ENCODE assay signal across 17 cellular contexts in the genomic region with DNA sequence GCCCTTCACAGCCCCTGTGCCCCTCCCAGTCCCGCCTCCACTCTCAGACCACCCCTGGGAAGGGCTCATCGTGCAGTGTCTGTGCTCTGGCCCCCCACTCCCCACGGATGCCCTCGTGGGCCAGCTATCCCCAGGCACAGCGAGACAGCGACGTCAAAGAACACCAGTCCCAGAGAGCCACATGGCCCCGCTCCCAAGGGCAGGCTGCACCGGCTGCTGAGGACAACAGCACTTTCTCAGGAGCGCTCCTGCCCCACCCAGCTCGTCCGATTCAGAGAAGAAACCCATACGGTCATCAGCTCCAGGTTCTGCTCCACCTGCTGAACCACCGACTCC. TPM values are rescaled to one million over a fixed set of nuclear protein-coding genes. Genes with fewer than 3 reads are reported as not detected.
DNase-seq lines count a peak whose midpoint lies in the region; ATAC-seq and TF ChIP-seq lines count a peak whose summit lies in the region.
"Had no signal": no experiment of that assay in that cellular context is flagged by ENCODE, and none has a peak within 500 bp of the region (broad histone marks: within the 10 kb centered on the region; RNA-seq: fewer than 3 reads in every experiment).

No MANE protein-coding gene starts in this region.

- H3K36me3 ChIP-seq in MM.1S (replicated peaks; ENCODE audit: insufficient read depth, low read length) (no peaks in the 10 kb centered on the region), body of pancreas (replicated peaks in 1 of 2; ENCODE audit: insufficient read depth in 1 of 2, low read depth in 2 of 2) (peaks cover 0 to 7% of the 10 kb centered on the region in 2 donors), PC-9 (ENCODE audit: low read depth) (peaks cover 9% of the 10 kb centered on the region)

- H3K27me3 ChIP-seq in MM.1S (replicated peaks; ENCODE audit: insufficient read depth, low read length) (no peaks in the 10 kb centered on the region), body of pancreas (no peaks in the 10 kb centered on the region), PC-9 (ENCODE audit: insufficient read depth, low read depth) (no peaks in the 10 kb centered on the region)
- H3K27me3 ChIP-seq: left lung had no signal

- peaks cover 69% of the 10 kb centered on the region for H3K4me1 Mint-ChIP-seq in activated CD4-positive, alpha-beta T cell treated with anti-CD3 and anti-CD28 coated beads for 36 hours
- peaks cover 67% of the 10 kb centered on the region for H3K4me1 Mint-ChIP-seq in activated naive CD4-positive, alpha-beta T cell treated with anti-CD3 and anti-CD28 coated beads, Interleukin-2, amount 50 U/mL, for 24 hours
- peaks cover 21% of the 10 kb centered on the region for H3K4me1 Mint-ChIP-seq in nephron progenitor cell

- H3K27ac Mint-ChIP-seq in activated CD4-positive, alpha-beta T cell treated with anti-CD3 and anti-CD28 coated beads for 36 hours: peak overlapping the region; percentile 93
- peak overlapping the region; percentile 92 for H3K27ac Mint-ChIP-seq in activated naive CD4-positive, alpha-beta T cell treated with anti-CD3 and anti-CD28 coated beads, Interleukin-2, amount 50 U/mL, for 24 hours
- H3K27ac Mint-ChIP-seq in nephron progenitor cell: peak overlapping the region; percentile 94
- H3K27ac Mint-ChIP-seq: HFFc6 had no signal

- H3K9ac ChIP-seq in MM.1S (ENCODE audit: low read length): no peak overlapping the region; the same call in 1 of the 2 replicates

- H3K79me2 ChIP-seq in MM.1S (ENCODE audit: low read length): peaks cover 19% of the 10 kb centered on the region
- peaks cover 16% of the 10 kb centered on the region for H3K79me2 ChIP-seq in PC-9 (ENCODE audit: low read depth)

- BruUV-seq in PC-9 (replicated peaks; lab: Mats Ljungman, UMichigan): no TSS peak

- no peak for ATAC-seq in activated CD4-positive, alpha-beta T cell treated with anti-CD3 and anti-CD28 coated beads for 36 hours
- no peak for ATAC-seq in body of pancreas
- ATAC-seq: left lung had no signal

- H3K4me3 Mint-ChIP-seq in activated CD4-positive, alpha-beta T cell treated with anti-CD3 and anti-CD28 coated beads for 36 hours: peak overlapping the region; percentile 62
- peak overlapping the region; percentile 72 for H3K4me3 Mint-ChIP-seq in activated naive CD4-positive, alpha-beta T cell treated with anti-CD3 and anti-CD28 coated beads, Interleukin-2, amount 50 U/mL, for 24 hours
- no peak overlapping the region for H3K4me3 Mint-ChIP-seq in nephron progenitor cell
- H3K4me3 Mint-ChIP-seq: HFFc6 had no signal

- no peak for DNase-seq in activated CD4-positive, alpha-beta T cell treated with anti-CD3 and anti-CD28 coated beads for 36 hours
- DNase-seq in activated CD4-positive, alpha-beta T cell treated with anti-CD3 and anti-CD28 coated beads, Interleukin-2, amount 50 U/mL, for 48 hours: no peak
- no peak for DNase-seq in MM.1S
- no peak for DNase-seq in nephron progenitor cell
- DNase-seq in NCI-H128 (lab: John Stamatoyannopoulos, UW; ENCODE audit: unreplicated experiment): no peak
- DNase-seq in body of pancreas: no peak
- DNase-seq in PC-9: no peak
- DNase-seq: activated gamma-delta T cell, HFFc6, KBM-7, left lung, NCI-H1436, NCI-H510A, OCI-M1, substantia nigra had no signal

- H3K4me2 ChIP-seq in MM.1S (ENCODE audit: low read depth, low read length) (peak overlapping the region; percentile 47), PC-9 (no peak overlapping the region)

- H4K20me1 ChIP-seq in MM.1S (ENCODE audit: insufficient read depth, low read length): no peaks in the 10 kb centered on the region
- H4K20me1 ChIP-seq in PC-9 (ENCODE audit: insufficient read depth): no peaks in the 10 kb centered on the region; the same call in none of the 2 replicates

- H3F3A ChIP-seq in MM.1S (ENCODE audit: insufficient read depth, low read length): 0 out of 2 replicates have a peak, but pooled peaks cover 4% of the 10 kb centered on the region
- H3F3A ChIP-seq in PC-9 (ENCODE audit: insufficient read depth, low read depth): peaks cover 23% of the 10 kb centered on the region; the same call in 1 of the 2 replicates

- H3K36me3 Mint-ChIP-seq in activated CD4-positive, alpha-beta T cell treated with anti-CD3 and anti-CD28 coated beads for 36 hours (ENCODE audit: low read depth): peaks cover 54% of the 10 kb centered on the region
- H3K36me3 Mint-ChIP-seq in activated naive CD4-positive, alpha-beta T cell treated with anti-CD3 and anti-CD28 coated beads, Interleukin-2, amount 50 U/mL, for 24 hours: peaks cover 10% of the 10 kb centered on the region
- H3K36me3 Mint-ChIP-seq in nephron progenitor cell (ENCODE audit: low read depth): peaks cover 43% of the 10 kb centered on the region

- no peaks in the 10 kb centered on the region for H3K27me3 Mint-ChIP-seq in activated CD4-positive, alpha-beta T cell treated with anti-CD3 and anti-CD28 coated beads for 36 hours
- no peaks in the 10 kb centered on the region for H3K27me3 Mint-ChIP-seq in activated naive CD4-positive, alpha-beta T cell treated with anti-CD3 and anti-CD28 coated beads, Interleukin-2, amount 50 U/mL, for 24 hours
- H3K27me3 Mint-ChIP-seq in nephron progenitor cell (ENCODE audit: low read depth, poor library complexity): peaks cover 5% of the 10 kb centered on the region
- H3K27me3 Mint-ChIP-seq: progenitor cell of endocrine pancreas had no signal

- CTCF ChIA-PET in activated CD4-positive, alpha-beta T cell treated with anti-CD3 and anti-CD28 coated beads for 36 hours (lab: Charles Lee): interaction anchor here (0.8 to 0.9 kb wide), 3 partner anchors 35 to 898 kb away, joined by 3 to 4 read pairs (median 3); a partner anchor contains a TSS
- CTCF ChIA-PET in PC-9 (lab: Charles Lee): no interaction called here

- whole genome bisulfite sequencing in body of pancreas, 2 donors: 81 to 85% methylated on average over 14 of the region's 14 CpGs

- H3K27ac ChIP-seq in MM.1S (ENCODE audit: low read length) (peak overlapping the region; percentile 43; the same call in 1 of the 2 replicates), body of pancreas (no peak overlapping the region), PC-9 (no peak overlapping the region)
- H3K27ac ChIP-seq: left lung had no signal

- no peak for TF ChIP-seq POLR2A in body of pancreas (IDR thresholded peaks at IDR 0.05)

- intact Hi-C loops in activated CD4-positive, alpha-beta T cell treated with anti-CD3 and anti-CD28 coated beads for 36 hours (cut with DNase I, micrococcal nuclease): loop anchor here (5.0 kb wide), 4 partner anchors 33 to 497 kb away; a partner anchor contains a TSS
- intact Hi-C loops in body of pancreas (cut with DNase I) (loop anchor here (5.0 kb wide), 2 partner anchors 67 to 87 kb away; no protein-coding TSS in a partner anchor), PC-9 (cut with micrococcal nuclease; ENCODE audit: unreplicated experiment) (no loop called here)

- H3K4me3 ChIP-seq in MM.1S (ENCODE audit: low read length) (no peak overlapping the region), body of pancreas (no peak overlapping the region), PC-9 (no peak overlapping the region)
- H3K4me3 ChIP-seq: left lung had no signal

- H3K9me2 ChIP-seq in MM.1S (replicated peaks; ENCODE audit: insufficient read depth, low read length) (no peaks in the 10 kb centered on the region), PC-9 (ENCODE audit: insufficient read depth) (no peaks in the 10 kb centered on the region)

- TF ChIP-seq CTCF in MM.1S (IDR thresholded peaks at IDR 0.05; ENCODE audit: low read length) (no peak), nephron progenitor cell (IDR thresholded peaks at IDR 0.05) (no peak), body of pancreas (IDR thresholded peaks at IDR 0.05) (no peak), PC-9 (conservative IDR thresholded peaks at IDR 0.05) (no peak)

- H3K9me3 ChIP-seq in MM.1S (replicated peaks; ENCODE audit: insufficient read depth, low read length) (no peaks in the 10 kb centered on the region), body of pancreas (no peaks in the 10 kb centered on the region), PC-9 (ENCODE audit: insufficient read depth, low read depth) (no peaks in the 10 kb centered on the region)
- H3K9me3 ChIP-seq: left lung had no signal

- POLR2A ChIA-PET in activated CD4-positive, alpha-beta T cell treated with anti-CD3 and anti-CD28 coated beads for 36 hours (lab: Charles Lee): no interaction called here
- POLR2A ChIA-PET in PC-9 (lab: Charles Lee; ENCODE audit: unreplicated experiment): no interaction called here

- H2AFZ ChIP-seq in MM.1S (ENCODE audit: low read length) (no peak overlapping the region), PC-9 (no peak overlapping the region)

- H3K9me3 Mint-ChIP-seq in activated CD4-positive, alpha-beta T cell treated with anti-CD3 and anti-CD28 coated beads for 36 hours (ENCODE audit: low read depth): no peaks in the 10 kb centered on the region
- no peaks in the 10 kb centered on the region for H3K9me3 Mint-ChIP-seq in activated naive CD4-positive, alpha-beta T cell treated with anti-CD3 and anti-CD28 coated beads, Interleukin-2, amount 50 U/mL, for 24 hours
- no peaks in the 10 kb centered on the region for H3K9me3 Mint-ChIP-seq in nephron progenitor cell
- H3K9me3 Mint-ChIP-seq: HFFc6 had no signal

- peaks cover 32% of the 10 kb centered on the region for H3K4me1 ChIP-seq in MM.1S (ENCODE audit: low read length)
- H3K4me1 ChIP-seq in body of pancreas: peaks cover 19% of the 10 kb centered on the region
- peaks cover 14% of the 10 kb centered on the region for H3K4me1 ChIP-seq in PC-9 (replicated peaks; ENCODE audit: insufficient read depth)

RNA-seq across cellular contexts. Expression of a gene that starts 4.8 kb away (rescaled TPM):
- total RNA-seq in activated CD4-positive, alpha-beta T cell treated with anti-CD3 and anti-CD28 coated beads for 36 hours: 10 to 100 TPM; 12.4 to 16.8 TPM
- total RNA-seq in body of pancreas (10 to 100 TPM in 1 of 2 donors, 1 to 10 TPM in 1; 8.8 to 19.1 TPM), PC-9 (2021) (13.3 and 14.4 TPM in 2 replicates)

RNA-seq across cellular contexts. Expression of a gene that starts 5.6 kb away (rescaled TPM):
- total RNA-seq in activated CD4-positive, alpha-beta T cell treated with anti-CD3 and anti-CD28 coated beads for 36 hours: 10 to 100 TPM; 57.2 to 67.7 TPM
- total RNA-seq in body of pancreas: 10 to 100 TPM; 20.2 to 71.5 TPM
- total RNA-seq in PC-9 (2021): 67.9 and 82.9 TPM in 2 replicates

RNA-seq across cellular contexts. Expression of a gene that starts 5.7 kb away (rescaled TPM):
- 100 to 1,000 TPM in 1 of 2 experiments, 10 to 100 TPM in 1; 88.0 to 113 TPM for total RNA-seq in activated CD4-positive, alpha-beta T cell treated with anti-CD3 and anti-CD28 coated beads for 36 hours
- total RNA-seq in body of pancreas (10 to 100 TPM; 23.6 to 25.1 TPM), PC-9 (2021) (78.1 and 86.5 TPM in 2 replicates)

RNA-seq across cellular contexts. Expression of a gene that starts 31.3 kb away (rescaled TPM):
- 1 to 10 TPM in 1 of 2 experiments, under 1 TPM in 1; 0.98 to 1.1 TPM for total RNA-seq in activated CD4-positive, alpha-beta T cell treated with anti-CD3 and anti-CD28 coated beads for 36 hours
- total RNA-seq in body of pancreas (1 to 10 TPM in 1 of 2 donors, under 1 TPM in 1; 0.78 to 1.3 TPM), PC-9 (2021) (13.6 and 14.0 TPM in 2 replicates)

RNA-seq across cellular contexts. Expression of a gene that starts 34.9 kb away (rescaled TPM):
- total RNA-seq in activated CD4-positive, alpha-beta T cell treated with anti-CD3 and anti-CD28 coated beads for 36 hours: 10 to 100 TPM; 13.5 to 14.1 TPM
- total RNA-seq in body of pancreas: 10 to 100 TPM in 1 of 2 donors, 1 to 10 TPM in 1; 8.8 to 25.4 TPM
- total RNA-seq in PC-9 (2021): 18.2 and 22.5 TPM in 2 replicates
